In the genomic region with DNA sequence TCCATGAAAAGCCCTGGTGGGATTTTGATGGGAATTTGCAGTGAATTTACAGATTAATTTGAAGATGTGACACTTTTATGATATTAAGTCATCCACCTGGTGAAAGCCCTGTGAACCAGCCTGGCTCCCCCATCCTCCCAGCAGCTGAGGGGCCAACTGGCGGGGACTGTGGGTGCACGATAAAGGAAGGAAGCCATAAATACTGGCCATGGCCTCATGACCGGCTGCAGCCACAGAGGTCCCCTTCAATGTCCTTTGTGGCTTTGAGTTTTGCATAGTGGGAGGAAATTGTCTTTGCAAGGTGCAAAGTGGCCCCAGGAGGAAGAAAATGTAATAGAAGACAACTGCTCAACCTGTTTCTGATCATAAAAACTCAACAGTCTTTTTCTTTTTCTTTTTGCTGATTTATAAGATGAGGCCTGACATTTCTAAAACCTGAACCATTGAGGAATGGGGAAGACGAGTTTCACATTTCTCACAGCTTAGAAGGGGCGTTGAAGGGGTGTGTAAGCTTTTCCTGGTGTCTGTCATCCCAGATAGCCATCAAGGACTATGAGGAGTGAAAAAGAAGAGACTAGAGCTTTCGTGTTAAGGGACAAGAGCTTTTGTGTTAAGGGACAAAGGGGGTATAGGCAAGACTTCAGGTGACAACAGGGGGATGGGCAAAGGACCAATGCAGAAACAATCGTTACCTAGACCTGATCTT, we compare ENCODE assay signal across 1 cellular context.
TF ChIP-seq lines count a peak whose summit lies in the region.

No MANE protein-coding gene starts in this region.

TF ChIP-seq in K562, 482 proteins besides CTCF, POLR2A, EP300 and RAD21 (continues in another document):
- TF ChIP-seq YY1 (IDR thresholded peaks at IDR 0.05; ENCODE audit: borderline replicate concordance in 1 of 3, control insufficient read depth in 1 of 3, extremely low read depth in 1 of 3, insufficient read depth in 3 of 3, insufficient read length in 1 of 3, insufficient replicate concordance in 2 of 3, low read depth in 1 of 3, low read length in 2 of 3) (peak in 2 of 3 experiments; percentile 40 to 74), ZNF212 (CRISPR knock-in tag; IDR thresholded peaks at IDR 0.05) (no peak), SOX6 (IDR thresholded peaks at IDR 0.05) (peak; percentile 43; the same call in 1 of the 2 replicates), ZNF175 (CRISPR knock-in tag; IDR thresholded peaks at IDR 0.05; ENCODE audit: low read depth) (peak; percentile 67; the same call in 1 of the 2 replicates), ETV5 (CRISPR knock-in tag; IDR thresholded peaks at IDR 0.05; ENCODE audit: low read depth) (peak; percentile 72), ZNF311 (CRISPR knock-in tag; IDR thresholded peaks at IDR 0.05) (peak; percentile 60; the same call in 1 of the 2 replicates), ZBTB7A (IDR thresholded peaks at IDR 0.05; ENCODE audit: borderline replicate concordance, control insufficient read depth, low read depth, low read length) (peak; percentile 48; the same call in 1 of the 2 replicates), SMARCE1 (IDR thresholded peaks at IDR 0.05) (0 out of 2 replicates have a peak, but pooled peaks have one; percentile 46), SMAD4 (CRISPR knock-in tag; conservative IDR thresholded peaks at IDR 0.05) (peak; percentile 71), STAT5A (IDR thresholded peaks at IDR 0.05; ENCODE audit: borderline replicate concordance, low read length) (peak; percentile 58), L3MBTL2 (IDR thresholded peaks at IDR 0.05) (peak; percentile 22; the same call in 1 of the 2 replicates), ELF1 (tag; IDR thresholded peaks at IDR 0.05) (no peak), ATF7 (IDR thresholded peaks at IDR 0.05) (peak; percentile 34; the same call in 1 of the 2 replicates), THRAP3 (IDR thresholded peaks at IDR 0.05; ENCODE audit: borderline replicate concordance) (no peak), NCOA1 (IDR thresholded peaks at IDR 0.05; ENCODE audit: low read depth) (peak; percentile 32; the same call in 1 of the 2 replicates), TCF3 (CRISPR knock-in tag; IDR thresholded peaks at IDR 0.05) (peak; percentile 92), ZBTB1 (CRISPR knock-in tag; IDR thresholded peaks at IDR 0.05; ENCODE audit: borderline replicate concordance, low read depth) (peak; percentile 47; the same call in 1 of the 2 replicates), NRF1 (conservative IDR thresholded peaks at IDR 0.05 in 1 of 2, IDR thresholded peaks at IDR 0.05 in 1 of 2) (no peak; a peak in 1 of 4 replicates), RBBP5 (IDR thresholded peaks at IDR 0.05; ENCODE audit: borderline replicate concordance, insufficient read depth, low read length, poor library complexity, severe bottlenecking) (no peak), TBL1XR1 (IDR thresholded peaks at IDR 0.05; ENCODE audit: low read length in 2 of 2) (peak in 1 of 2 experiments; percentile 50; a peak in 1 of 4 replicates), TAL1 (IDR thresholded peaks at IDR 0.05) (peak; percentile 72; the same call in 1 of the 2 replicates), RBM15 (IDR thresholded peaks at IDR 0.05; ENCODE audit: insufficient read depth, low read length) (no peak), ETV1 (tag; conservative IDR thresholded peaks at IDR 0.05; ENCODE audit: low read depth) (peak; percentile 71; the same call in 1 of the 2 replicates), HDAC1 (IDR thresholded peaks at IDR 0.05) (0 out of 4 replicates have a peak, but pooled peaks of 1 of the 2 experiments have one; percentile 33), MEF2A (IDR thresholded peaks at IDR 0.05; ENCODE audit: control insufficient read depth, low read depth, low read length) (0 out of 2 replicates have a peak, but pooled peaks have one; percentile 37), TBP (optimal IDR thresholded peaks at IDR 0.05; ENCODE audit: low read depth, low read length) (no peak), NEUROD1 (IDR thresholded peaks at IDR 0.05; ENCODE audit: borderline replicate concordance, low read depth, low read length, partially characterized antibody) (peak; percentile 53), RNF2 (IDR thresholded peaks at IDR 0.05) (peak; percentile 87; the same call in 1 of the 2 replicates), EGR1 (conservative IDR thresholded peaks at IDR 0.05) (0 out of 2 replicates have a peak, but pooled peaks have one; percentile 9), XRCC5 (IDR thresholded peaks at IDR 0.05; ENCODE audit: low read depth, low read length) (no peak), ZKSCAN1 (IDR thresholded peaks at IDR 0.05; ENCODE audit: low read depth, low read length) (0 out of 2 replicates have a peak, but pooled peaks have one; percentile 22), POLR2AphosphoS5 (IDR thresholded peaks at IDR 0.05; ENCODE audit: control insufficient read depth, insufficient read depth, low read depth, low read length) (peak; percentile 85), PML (IDR thresholded peaks at IDR 0.05; ENCODE audit: low read length) (peak; percentile 55; the same call in 1 of the 2 replicates), ARNT (IDR thresholded peaks at IDR 0.05) (no peak)
- TF ChIP-seq, protein P1, sequence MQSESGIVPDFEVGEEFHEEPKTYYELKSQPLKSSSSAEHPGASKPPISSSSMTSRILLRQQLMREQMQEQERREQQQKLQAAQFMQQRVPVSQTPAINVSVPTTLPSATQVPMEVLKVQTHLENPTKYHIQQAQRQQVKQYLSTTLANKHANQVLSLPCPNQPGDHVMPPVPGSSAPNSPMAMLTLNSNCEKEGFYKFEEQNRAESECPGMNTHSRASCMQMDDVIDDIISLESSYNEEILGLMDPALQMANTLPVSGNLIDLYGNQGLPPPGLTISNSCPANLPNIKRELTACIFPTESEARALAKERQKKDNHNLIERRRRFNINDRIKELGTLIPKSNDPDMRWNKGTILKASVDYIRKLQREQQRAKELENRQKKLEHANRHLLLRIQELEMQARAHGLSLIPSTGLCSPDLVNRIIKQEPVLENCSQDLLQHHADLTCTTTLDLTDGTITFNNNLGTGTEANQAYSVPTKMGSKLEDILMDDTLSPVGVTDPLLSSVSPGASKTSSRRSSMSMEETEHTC (IDR thresholded peaks at IDR 0.05), result peak; percentile 88
- TF ChIP-seq, protein P2, sequence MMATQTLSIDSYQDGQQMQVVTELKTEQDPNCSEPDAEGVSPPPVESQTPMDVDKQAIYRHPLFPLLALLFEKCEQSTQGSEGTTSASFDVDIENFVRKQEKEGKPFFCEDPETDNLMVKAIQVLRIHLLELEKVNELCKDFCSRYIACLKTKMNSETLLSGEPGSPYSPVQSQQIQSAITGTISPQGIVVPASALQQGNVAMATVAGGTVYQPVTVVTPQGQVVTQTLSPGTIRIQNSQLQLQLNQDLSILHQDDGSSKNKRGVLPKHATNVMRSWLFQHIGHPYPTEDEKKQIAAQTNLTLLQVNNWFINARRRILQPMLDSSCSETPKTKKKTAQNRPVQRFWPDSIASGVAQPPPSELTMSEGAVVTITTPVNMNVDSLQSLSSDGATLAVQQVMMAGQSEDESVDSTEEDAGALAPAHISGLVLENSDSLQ (IDR thresholded peaks at IDR 0.05), result peak; percentile 80
- TF ChIP-seq, protein P3, sequence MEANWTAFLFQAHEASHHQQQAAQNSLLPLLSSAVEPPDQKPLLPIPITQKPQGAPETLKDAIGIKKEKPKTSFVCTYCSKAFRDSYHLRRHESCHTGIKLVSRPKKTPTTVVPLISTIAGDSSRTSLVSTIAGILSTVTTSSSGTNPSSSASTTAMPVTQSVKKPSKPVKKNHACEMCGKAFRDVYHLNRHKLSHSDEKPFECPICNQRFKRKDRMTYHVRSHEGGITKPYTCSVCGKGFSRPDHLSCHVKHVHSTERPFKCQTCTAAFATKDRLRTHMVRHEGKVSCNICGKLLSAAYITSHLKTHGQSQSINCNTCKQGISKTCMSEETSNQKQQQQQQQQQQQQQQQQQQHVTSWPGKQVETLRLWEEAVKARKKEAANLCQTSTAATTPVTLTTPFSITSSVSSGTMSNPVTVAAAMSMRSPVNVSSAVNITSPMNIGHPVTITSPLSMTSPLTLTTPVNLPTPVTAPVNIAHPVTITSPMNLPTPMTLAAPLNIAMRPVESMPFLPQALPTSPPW (CRISPR knock-in tag; IDR thresholded peaks at IDR 0.05), result peak; percentile 64
- TF ChIP-seq, protein P4, sequence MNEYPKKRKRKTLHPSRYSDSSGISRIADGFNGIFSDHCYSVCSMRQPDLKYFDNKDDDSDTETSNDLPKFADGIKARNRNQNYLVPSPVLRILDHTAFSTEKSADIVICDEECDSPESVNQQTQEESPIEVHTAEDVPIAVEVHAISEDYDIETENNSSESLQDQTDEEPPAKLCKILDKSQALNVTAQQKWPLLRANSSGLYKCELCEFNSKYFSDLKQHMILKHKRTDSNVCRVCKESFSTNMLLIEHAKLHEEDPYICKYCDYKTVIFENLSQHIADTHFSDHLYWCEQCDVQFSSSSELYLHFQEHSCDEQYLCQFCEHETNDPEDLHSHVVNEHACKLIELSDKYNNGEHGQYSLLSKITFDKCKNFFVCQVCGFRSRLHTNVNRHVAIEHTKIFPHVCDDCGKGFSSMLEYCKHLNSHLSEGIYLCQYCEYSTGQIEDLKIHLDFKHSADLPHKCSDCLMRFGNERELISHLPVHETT (CRISPR knock-in tag; conservative IDR thresholded peaks at IDR 0.05 in 1 of 2, IDR thresholded peaks at IDR 0.05 in 1 of 2), result peak in 1 of 2 experiments; percentile 37; a peak in 1 of 4 replicates
- TF ChIP-seq, protein P5, sequence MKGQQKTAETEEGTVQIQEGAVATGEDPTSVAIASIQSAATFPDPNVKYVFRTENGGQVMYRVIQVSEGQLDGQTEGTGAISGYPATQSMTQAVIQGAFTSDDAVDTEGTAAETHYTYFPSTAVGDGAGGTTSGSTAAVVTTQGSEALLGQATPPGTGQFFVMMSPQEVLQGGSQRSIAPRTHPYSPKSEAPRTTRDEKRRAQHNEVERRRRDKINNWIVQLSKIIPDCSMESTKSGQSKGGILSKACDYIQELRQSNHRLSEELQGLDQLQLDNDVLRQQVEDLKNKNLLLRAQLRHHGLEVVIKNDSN (CRISPR knock-in tag; IDR thresholded peaks at IDR 0.05), result peak; percentile 39
- TF ChIP-seq, protein P6, sequence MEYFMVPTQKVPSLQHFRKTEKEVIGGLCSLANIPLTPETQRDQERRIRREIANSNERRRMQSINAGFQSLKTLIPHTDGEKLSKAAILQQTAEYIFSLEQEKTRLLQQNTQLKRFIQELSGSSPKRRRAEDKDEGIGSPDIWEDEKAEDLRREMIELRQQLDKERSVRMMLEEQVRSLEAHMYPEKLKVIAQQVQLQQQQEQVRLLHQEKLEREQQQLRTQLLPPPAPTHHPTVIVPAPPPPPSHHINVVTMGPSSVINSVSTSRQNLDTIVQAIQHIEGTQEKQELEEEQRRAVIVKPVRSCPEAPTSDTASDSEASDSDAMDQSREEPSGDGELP (CRISPR knock-in tag; IDR thresholded peaks at IDR 0.05; ENCODE audit: borderline replicate concordance), result peak; percentile 92
- TF ChIP-seq, protein P7, sequence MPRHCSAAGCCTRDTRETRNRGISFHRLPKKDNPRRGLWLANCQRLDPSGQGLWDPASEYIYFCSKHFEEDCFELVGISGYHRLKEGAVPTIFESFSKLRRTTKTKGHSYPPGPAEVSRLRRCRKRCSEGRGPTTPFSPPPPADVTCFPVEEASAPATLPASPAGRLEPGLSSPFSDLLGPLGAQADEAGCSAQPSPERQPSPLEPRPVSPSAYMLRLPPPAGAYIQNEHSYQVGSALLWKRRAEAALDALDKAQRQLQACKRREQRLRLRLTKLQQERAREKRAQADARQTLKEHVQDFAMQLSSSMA (CRISPR knock-in tag; IDR thresholded peaks at IDR 0.05), result no peak
- TF ChIP-seq, protein P8, sequence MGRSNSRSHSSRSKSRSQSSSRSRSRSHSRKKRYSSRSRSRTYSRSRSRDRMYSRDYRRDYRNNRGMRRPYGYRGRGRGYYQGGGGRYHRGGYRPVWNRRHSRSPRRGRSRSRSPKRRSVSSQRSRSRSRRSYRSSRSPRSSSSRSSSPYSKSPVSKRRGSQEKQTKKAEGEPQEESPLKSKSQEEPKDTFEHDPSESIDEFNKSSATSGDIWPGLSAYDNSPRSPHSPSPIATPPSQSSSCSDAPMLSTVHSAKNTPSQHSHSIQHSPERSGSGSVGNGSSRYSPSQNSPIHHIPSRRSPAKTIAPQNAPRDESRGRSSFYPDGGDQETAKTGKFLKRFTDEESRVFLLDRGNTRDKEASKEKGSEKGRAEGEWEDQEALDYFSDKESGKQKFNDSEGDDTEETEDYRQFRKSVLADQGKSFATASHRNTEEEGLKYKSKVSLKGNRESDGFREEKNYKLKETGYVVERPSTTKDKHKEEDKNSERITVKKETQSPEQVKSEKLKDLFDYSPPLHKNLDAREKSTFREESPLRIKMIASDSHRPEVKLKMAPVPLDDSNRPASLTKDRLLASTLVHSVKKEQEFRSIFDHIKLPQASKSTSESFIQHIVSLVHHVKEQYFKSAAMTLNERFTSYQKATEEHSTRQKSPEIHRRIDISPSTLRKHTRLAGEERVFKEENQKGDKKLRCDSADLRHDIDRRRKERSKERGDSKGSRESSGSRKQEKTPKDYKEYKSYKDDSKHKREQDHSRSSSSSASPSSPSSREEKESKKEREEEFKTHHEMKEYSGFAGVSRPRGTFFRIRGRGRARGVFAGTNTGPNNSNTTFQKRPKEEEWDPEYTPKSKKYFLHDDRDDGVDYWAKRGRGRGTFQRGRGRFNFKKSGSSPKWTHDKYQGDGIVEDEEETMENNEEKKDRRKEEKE (IDR thresholded peaks at IDR 0.05; ENCODE audit: borderline replicate concordance in 1 of 2, control insufficient read depth in 1 of 2, low read depth in 2 of 2, low read length in 1 of 2), result 0 out of 4 replicates have a peak, but pooled peaks of 1 of the 2 experiments have one; percentile 26
- TF ChIP-seq, protein P9, sequence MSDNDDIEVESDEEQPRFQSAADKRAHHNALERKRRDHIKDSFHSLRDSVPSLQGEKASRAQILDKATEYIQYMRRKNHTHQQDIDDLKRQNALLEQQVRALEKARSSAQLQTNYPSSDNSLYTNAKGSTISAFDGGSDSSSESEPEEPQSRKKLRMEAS (CRISPR knock-in tag; IDR thresholded peaks at IDR 0.05), result peak; percentile 58
- TF ChIP-seq, protein P10, sequence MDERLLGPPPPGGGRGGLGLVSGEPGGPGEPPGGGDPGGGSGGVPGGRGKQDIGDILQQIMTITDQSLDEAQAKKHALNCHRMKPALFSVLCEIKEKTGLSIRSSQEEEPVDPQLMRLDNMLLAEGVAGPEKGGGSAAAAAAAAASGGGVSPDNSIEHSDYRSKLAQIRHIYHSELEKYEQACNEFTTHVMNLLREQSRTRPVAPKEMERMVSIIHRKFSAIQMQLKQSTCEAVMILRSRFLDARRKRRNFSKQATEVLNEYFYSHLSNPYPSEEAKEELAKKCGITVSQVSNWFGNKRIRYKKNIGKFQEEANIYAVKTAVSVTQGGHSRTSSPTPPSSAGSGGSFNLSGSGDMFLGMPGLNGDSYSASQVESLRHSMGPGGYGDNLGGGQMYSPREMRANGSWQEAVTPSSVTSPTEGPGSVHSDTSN (CRISPR knock-in tag; IDR thresholded peaks at IDR 0.05; ENCODE audit: low read depth), result no peak
- TF ChIP-seq, protein P10 (tag; conservative IDR thresholded peaks at IDR 0.05; ENCODE audit: low read depth), result peak; percentile 30; the same call in 1 of the 2 replicates
